In genomic region chr3:110307065-110307809, GRCh38 we compare ENCODE assay signal across 39 cellular contexts.
DNase-seq lines count a peak whose midpoint lies in the region; ATAC-seq, FAIRE-seq and TF ChIP-seq lines count a peak whose summit lies in the region.
"Had no signal": no experiment of that assay in that cellular context is flagged by ENCODE, and none has a peak within 500 bp of the region (broad histone marks: within the 10 kb centered on the region; RNA-seq: fewer than 3 reads in every experiment).

No MANE protein-coding gene starts in this region.

- H2BK12ac ChIP-seq in mesenchymal stem cell (ENCODE audit: low read length in 2 of 2), result no peak overlapping the region

- H3K79me2 ChIP-seq in astrocyte (ENCODE audit: insufficient read depth, low read length), result no peaks in the 10 kb centered on the region

- no peak overlapping the region for H3K23ac ChIP-seq in mesenchymal stem cell (ENCODE audit: low read length in 2 of 2)

- H3K36me3 ChIP-seq in astrocyte (ENCODE audit: insufficient read depth, low read length) (no peaks in the 10 kb centered on the region), mesenchymal stem cell (ENCODE audit: control insufficient read depth in 1 of 2, insufficient read depth in 2 of 2, low read depth in 1 of 2, low read length in 2 of 2) (no peaks in the 10 kb centered on the region), right lobe of liver (no peaks in the 10 kb centered on the region)
- H3K36me3 ChIP-seq: sigmoid colon, thyroid gland, vagina had no signal

- no peak overlapping the region for H3K4ac ChIP-seq in mesenchymal stem cell (ENCODE audit: low read depth in 1 of 2, low read length in 2 of 2)

- H4K20me1 ChIP-seq in astrocyte (ENCODE audit: insufficient read depth, low read length), result no peaks in the 10 kb centered on the region

- H3K9ac ChIP-seq in astrocyte (ENCODE audit: low read length) (no peak overlapping the region), mesenchymal stem cell (ENCODE audit: low read length) (no peak overlapping the region)

- H3K9me3 Mint-ChIP-seq in HFFc6 (no peaks in the 10 kb centered on the region), astrocyte (ENCODE audit: unreplicated experiment) (no peaks in the 10 kb centered on the region)
- H3K9me3 Mint-ChIP-seq: activated B cell treated with CpG ODN at 0.5 μM for 24 hours; activated CD4-positive, alpha-beta T cell treated with anti-CD3 and anti-CD28 coated beads, Interleukin-2, amount 10 ng/mL, durations not matched to agents 7 days and 5 days; activated naive CD8-positive, alpha-beta T cell treated with anti-CD3 and anti-CD28 coated beads, Interleukin-2, amount 10 ng/mL, durations not matched to agents 7 days and 5 days; effector memory CD8-positive, alpha-beta T cell; naive thymus-derived CD8-positive, alpha-beta T cell had no signal

- H3K27ac ChIP-seq in astrocyte (ENCODE audit: low read depth, low read length) (no peak overlapping the region), mesenchymal stem cell (ENCODE audit: low read length, poor library complexity, severe bottlenecking) (no peak overlapping the region), right lobe of liver (no peak overlapping the region)
- H3K27ac ChIP-seq: C4-2B, HL-60, psoas muscle, sigmoid colon, thyroid gland, vagina had no signal

- H3K9me3 ChIP-seq in astrocyte (ENCODE audit: insufficient read depth, low read depth, low read length) (no peaks in the 10 kb centered on the region), mesenchymal stem cell (ENCODE audit: control insufficient read depth, low read length) (no peaks in the 10 kb centered on the region), right lobe of liver (no peaks in the 10 kb centered on the region)
- H3K9me3 ChIP-seq: psoas muscle, sigmoid colon, thyroid gland, vagina had no signal

- TF ChIP-seq POLR2A in right lobe of liver (IDR thresholded peaks at IDR 0.05), result no peak

- H2AK5ac ChIP-seq in mesenchymal stem cell (ENCODE audit: low read length, severe bottlenecking), result no peak overlapping the region

- H3K4me2 ChIP-seq in astrocyte (ENCODE audit: low read length) (no peak overlapping the region), mesenchymal stem cell (ENCODE audit: low read length, poor library complexity, severe bottlenecking) (no peak overlapping the region)

- no peak overlapping the region for H3K14ac ChIP-seq in mesenchymal stem cell (ENCODE audit: low read length in 2 of 2)

- H3K18ac ChIP-seq in mesenchymal stem cell (ENCODE audit: low read depth in 1 of 2, low read length in 2 of 2), result no peak overlapping the region

- H3K79me1 ChIP-seq in mesenchymal stem cell (replicated peaks; ENCODE audit: low read length, poor library complexity, severe bottlenecking), result no peaks in the 10 kb centered on the region

- H4K91ac ChIP-seq in mesenchymal stem cell (ENCODE audit: low read length), result no peak overlapping the region

- 80% methylated on average over 1 of the region's 2 CpGs for WGBS in mesenchymal stem cell
- WGBS in right lobe of liver (ENCODE audit: insufficient coverage, low coverage, low lambda C conversion rate, missing lambda C conversion rate), result 81% methylated on average over 2 of the region's 2 CpGs

- ATAC-seq in GM18868 (IDR thresholded peaks at IDR 0.05; ENCODE audit: unreplicated experiment), result no peak
- no peak for ATAC-seq in right lobe of liver
- ATAC-seq: effector memory CD8-positive, alpha-beta T cell; left cardiac atrium; naive thymus-derived CD8-positive, alpha-beta T cell; psoas muscle had no signal

- DNase-seq in AG20443 (ENCODE audit: low spot score), result peak; percentile 13
- peak; percentile 37 for DNase-seq in HFFc6
- peak; percentile 20 for DNase-seq in astrocyte (ENCODE audit: low read depth)
- DNase-seq in mesenchymal stem cell, result peak; percentile 14
- no peak for DNase-seq in right lobe of liver
- no peak for DNase-seq in hippocampal formation (lab: John Stamatoyannopoulos, UW)
- DNase-seq in kidney tubule cell (ENCODE audit: low spot score), result no peak
- DNase-seq: activated B cell treated with CpG ODN at 0.5 μM for 24 hours; activated CD4-positive, alpha-beta T cell treated with anti-CD3 and anti-CD28 coated beads, Interleukin-2, amount 10 ng/mL, durations not matched to agents 7 days and 5 days; activated gamma-delta T cell; activated naive CD8-positive, alpha-beta T cell treated with anti-CD3 and anti-CD28 coated beads, Interleukin-2, amount 10 ng/mL, durations not matched to agents 7 days and 5 days; activated T-cell treated with anti-CD3 and anti-CD28 coated beads, Interleukin-2, amount 50 U/mL, for 1 hour; Calu3; caudate nucleus; cortex of kidney; DMS79; effector memory CD8-positive, alpha-beta T cell; Kasumi-1; left cardiac atrium; naive thymus-derived CD8-positive, alpha-beta T cell; NCI-H1048; NCI-H187 treated with DMSO at 0.1 percent for 48 hours; NCI-H2171 treated with DMSO at 0.1 percent for 48 hours; NCI-H510A; nucleus accumbens; psoas muscle; RPMI8226; sigmoid colon; stimulated activated CD4-positive, alpha-beta T cell treated with anti-CD3 and anti-CD28 coated beads, Interleukin-4, amount 100 ng/mL, for 1 hour; T-helper 1 cell; thyroid gland had no signal

- H2AFZ ChIP-seq in astrocyte (ENCODE audit: low read depth, low read length) (no peak overlapping the region), mesenchymal stem cell (ENCODE audit: low read depth, low read length) (no peak overlapping the region)

- TF ChIP-seq CTCF in HFFc6 (IDR thresholded peaks at IDR 0.05) (no peak), astrocyte (IDR thresholded peaks at IDR 0.05; ENCODE audit: insufficient read depth, low read depth, low read length) (no peak), right lobe of liver (IDR thresholded peaks at IDR 0.05) (no peak)

- H2BK5ac ChIP-seq in mesenchymal stem cell (ENCODE audit: low read depth, low read length, poor library complexity, severe bottlenecking), result no peak overlapping the region

- peak; percentile 79 for FAIRE-seq in astrocyte (lab: Jason Lieb, UNC)
- FAIRE-seq: frontal cortex, GM18507, H54 had no signal

- H3K4me1 ChIP-seq in astrocyte (ENCODE audit: insufficient read depth, low read length) (no peaks in the 10 kb centered on the region), mesenchymal stem cell (ENCODE audit: control insufficient read depth, insufficient read depth, low read depth, low read length) (no peaks in the 10 kb centered on the region), right lobe of liver (no peaks in the 10 kb centered on the region)
- H3K4me1 ChIP-seq: psoas muscle, sigmoid colon, thyroid gland, vagina had no signal

- no peak overlapping the region for H4K8ac ChIP-seq in mesenchymal stem cell (ENCODE audit: low read length)

- H2BK120ac ChIP-seq in mesenchymal stem cell (ENCODE audit: low read depth, low read length), result no peak overlapping the region

- H3K4me3 Mint-ChIP-seq in HFFc6 (no peak overlapping the region), astrocyte (ENCODE audit: unreplicated experiment) (no peak overlapping the region)
- H3K4me3 Mint-ChIP-seq: activated B cell treated with CpG ODN at 0.5 μM for 24 hours; activated CD4-positive, alpha-beta T cell treated with anti-CD3 and anti-CD28 coated beads, Interleukin-2, amount 10 ng/mL, durations not matched to agents 7 days and 5 days; activated naive CD8-positive, alpha-beta T cell treated with anti-CD3 and anti-CD28 coated beads, Interleukin-2, amount 10 ng/mL, durations not matched to agents 7 days and 5 days; effector memory CD8-positive, alpha-beta T cell; naive thymus-derived CD8-positive, alpha-beta T cell had no signal

- H3K27ac Mint-ChIP-seq in HFFc6, result peak overlapping the region; percentile 40
- no peak overlapping the region for H3K27ac Mint-ChIP-seq in astrocyte (ENCODE audit: unreplicated experiment)
- H3K27ac Mint-ChIP-seq: activated B cell treated with CpG ODN at 0.5 μM for 24 hours; activated CD4-positive, alpha-beta T cell treated with anti-CD3 and anti-CD28 coated beads, Interleukin-2, amount 10 ng/mL, durations not matched to agents 7 days and 5 days; activated naive CD8-positive, alpha-beta T cell treated with anti-CD3 and anti-CD28 coated beads, Interleukin-2, amount 10 ng/mL, durations not matched to agents 7 days and 5 days; effector memory CD8-positive, alpha-beta T cell; naive thymus-derived CD8-positive, alpha-beta T cell had no signal

- H3K4me1 Mint-ChIP-seq in HFFc6 (ENCODE audit: low read depth), result peaks cover 48% of the 10 kb centered on the region
- H3K4me1 Mint-ChIP-seq in astrocyte (ENCODE audit: low read depth, unreplicated experiment), result peaks cover 5% of the 10 kb centered on the region
- H3K4me1 Mint-ChIP-seq: activated B cell treated with CpG ODN at 0.5 μM for 24 hours; activated CD4-positive, alpha-beta T cell treated with anti-CD3 and anti-CD28 coated beads, Interleukin-2, amount 10 ng/mL, durations not matched to agents 7 days and 5 days had no signal

- intact Hi-C loops in right lobe of liver (cut with DNase I), result no loop called here

- H3K27me3 ChIP-seq in astrocyte (ENCODE audit: insufficient read depth, low read length) (no peaks in the 10 kb centered on the region), mesenchymal stem cell (ENCODE audit: control insufficient read depth in 1 of 2, insufficient read depth in 1 of 2, low read length in 2 of 2) (no peaks in the 10 kb centered on the region), right lobe of liver (no peaks in the 10 kb centered on the region)
- H3K27me3 ChIP-seq: sigmoid colon, thyroid gland, vagina had no signal

- H3K27me3 Mint-ChIP-seq in HFFc6 (ENCODE audit: insufficient read depth) (no peaks in the 10 kb centered on the region), astrocyte (ENCODE audit: low read depth, unreplicated experiment) (no peaks in the 10 kb centered on the region)
- H3K27me3 Mint-ChIP-seq: activated B cell treated with CpG ODN at 0.5 μM for 24 hours; activated CD4-positive, alpha-beta T cell treated with anti-CD3 and anti-CD28 coated beads, Interleukin-2, amount 10 ng/mL, durations not matched to agents 7 days and 5 days; effector memory CD8-positive, alpha-beta T cell; naive thymus-derived CD8-positive, alpha-beta T cell had no signal

- H3K4me3 ChIP-seq in astrocyte (ENCODE audit: insufficient read depth, low read depth, low read length) (no peak overlapping the region), mesenchymal stem cell (ENCODE audit: insufficient read depth in 1 of 2, low read depth in 1 of 2, low read length in 2 of 2) (no peak overlapping the region), right lobe of liver (no peak overlapping the region)
- H3K4me3 ChIP-seq: lung, psoas muscle, sigmoid colon, thyroid gland, vagina had no signal

- no peak overlapping the region for H2BK15ac ChIP-seq in mesenchymal stem cell (ENCODE audit: low read depth, poor library complexity, severe bottlenecking)

- no peaks in the 10 kb centered on the region for H3K36me3 Mint-ChIP-seq in HFFc6 (ENCODE audit: low read depth)
- no peaks in the 10 kb centered on the region for H3K36me3 Mint-ChIP-seq in astrocyte (ENCODE audit: low read depth, unreplicated experiment)
- H3K36me3 Mint-ChIP-seq: activated naive CD8-positive, alpha-beta T cell treated with anti-CD3 and anti-CD28 coated beads, Interleukin-2, amount 10 ng/mL, durations not matched to agents 7 days and 5 days; naive thymus-derived CD8-positive, alpha-beta T cell had no signal

Comparison
In these comparisons a context has a peak if more than half of its experiments do, and no peak if none do; other contexts are left out.
1. DNase-seq: peak in AG20443 (single experiment), HFFc6 (single experiment), astrocyte (single experiment) and mesenchymal stem cell (single experiment); none in right lobe of liver (0 of 3), hippocampal formation (0 of 2) and kidney tubule cell (single experiment).